Comparison of ENCODE assay signal across 24 cellular contexts in the genomic region with DNA sequence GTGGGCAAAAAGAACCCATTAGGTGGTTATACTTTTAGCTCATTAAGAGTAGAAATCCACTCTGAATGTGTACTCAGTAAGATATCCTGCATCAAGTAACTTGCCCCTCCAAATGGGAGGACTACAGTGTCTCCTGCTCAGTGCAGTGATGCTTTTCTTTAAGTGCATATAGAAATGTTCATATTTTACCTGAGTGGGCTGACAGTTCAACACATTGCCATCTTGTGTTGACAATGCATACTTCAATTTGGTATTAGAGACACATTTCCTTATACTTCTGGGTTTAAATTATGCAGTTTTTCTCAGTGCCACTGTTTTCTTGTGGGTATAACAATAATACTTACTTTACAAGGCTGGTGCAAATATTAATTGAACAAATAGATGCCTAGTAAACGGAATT.
"Had no signal": no experiment of that assay in that cellular context is flagged by ENCODE, and none has a peak within 500 bp of the region (broad histone marks: within the 10 kb centered on the region; RNA-seq: fewer than 3 reads in every experiment).

No MANE protein-coding gene starts in this region.

- H3K27ac ChIP-seq: brain microvascular endothelial cell, heart left ventricle, testis, transverse colon had no signal

- H3K9me3 ChIP-seq: heart left ventricle, testis, transverse colon had no signal

- H3K4me3 ChIP-seq: heart left ventricle, testis, transverse colon had no signal

- H3K4me1 ChIP-seq: heart left ventricle, testis, transverse colon had no signal

- H3K27me3 ChIP-seq: brain microvascular endothelial cell, heart left ventricle, testis, transverse colon had no signal

- DNase-seq: activated B cell treated with CpG ODN at 0.5 μM for 24 hours; activated CD4-positive, alpha-beta T cell treated with anti-CD3 and anti-CD28 coated beads, Interleukin-2, amount 50 U/mL, for 1 hour; activated CD8-positive, alpha-beta T cell treated with anti-CD3 and anti-CD28 coated beads for 36 hours; activated gamma-delta T cell treated with Interleukin-2 at 50 U/mL for 16 hours; activated naive CD4-positive, alpha-beta T cell treated with anti-CD3 and anti-CD28 coated beads, Interleukin-2, amount 50 U/mL, for 16 hours; activated T-cell treated with anti-CD3 and anti-CD28 coated beads, Interleukin-2, amount 50 U/mL, for 4 hours; amniotic stem cell; brain microvascular endothelial cell; foreskin fibroblast; heart left ventricle; hypothalamus; immature natural killer cell; kidney; left colon; midbrain; naive thymus-derived CD4-positive, alpha-beta T cell; nucleus accumbens; right cardiac atrium; stimulated activated CD4-positive, alpha-beta T cell treated with anti-CD3 and anti-CD28 coated beads, Interleukin-2, amount 100 ng/mL, for 48 hours; stimulated activated naive CD4-positive, alpha-beta T cell treated with Interleukin-2 at 50 U/mL for 16 hours; testis; transverse colon had no signal

- H3K36me3 ChIP-seq: brain microvascular endothelial cell, heart left ventricle, transverse colon had no signal

- FAIRE-seq: astrocyte, endothelial cell of umbilical vein, kidney had no signal
